In the genomic region with DNA sequence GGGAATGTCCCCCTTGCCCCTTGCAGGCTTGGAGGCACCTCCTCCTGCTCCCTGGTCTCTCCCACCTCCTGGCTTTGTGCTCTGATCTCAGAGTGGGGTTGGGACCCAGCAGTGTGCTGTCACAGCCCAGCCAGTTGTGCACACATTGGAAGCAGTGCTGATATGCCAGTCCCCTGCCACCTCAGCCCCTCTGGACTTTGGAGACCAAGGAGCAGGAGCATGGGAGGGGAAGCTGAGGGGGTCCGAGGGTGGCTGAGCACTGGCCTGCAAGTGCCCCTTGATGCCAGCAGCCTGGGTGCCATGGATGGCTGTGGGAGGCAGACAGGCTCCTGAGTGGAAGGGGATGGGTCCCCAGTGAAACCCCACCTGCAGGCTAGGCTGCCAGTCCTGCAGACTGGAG, we compare ENCODE assay signal across 25 cellular contexts.
DNase-seq lines count a peak whose midpoint lies in the region; TF ChIP-seq lines count a peak whose summit lies in the region.
"Had no signal": no experiment of that assay in that cellular context is flagged by ENCODE, and none has a peak within 500 bp of the region (broad histone marks: within the 10 kb centered on the region; RNA-seq: fewer than 3 reads in every experiment).

No MANE protein-coding gene starts in this region.

- CTCF ChIA-PET in activated naive CD4-positive, alpha-beta T cell treated with anti-CD3 and anti-CD28 coated beads, Interleukin-2, amount 10 ng/mL, durations not matched to agents 7 days and 5 days (lab: Charles Lee): no interaction called here

- H3K27me3 Mint-ChIP-seq in CD14-positive monocyte (ENCODE audit: low read depth in 3 of 3) (no peaks in the 10 kb centered on the region), chondrocyte (ENCODE audit: low read depth) (no peaks in the 10 kb centered on the region)
- H3K27me3 Mint-ChIP-seq in activated naive CD4-positive, alpha-beta T cell treated with anti-CD3 and anti-CD28 coated beads, Interleukin-2, amount 10 ng/mL, durations not matched to agents 7 days and 5 days: no peaks in the 10 kb centered on the region
- H3K27me3 Mint-ChIP-seq: B cell; CD4-positive, alpha-beta memory T cell; CD4-positive, alpha-beta T cell; CD4-positive, CD25-positive, alpha-beta regulatory T cell; CD8-positive, alpha-beta memory T cell had no signal

- peak; percentile 38 for DNase-seq in CD14-positive monocyte (ENCODE audit: low spot score)
- DNase-seq in chondrocyte (ENCODE audit: low spot score): peak; percentile 81
- DNase-seq in NCI-H526 treated with DMSO at 0.1 percent for 48 hours (lab: John Stamatoyannopoulos, UW): no peak
- DNase-seq in activated naive CD4-positive, alpha-beta T cell treated with anti-CD3 and anti-CD28 coated beads, Interleukin-2, amount 10 ng/mL, durations not matched to agents 7 days and 5 days: no peak
- DNase-seq: 8988T; ACHN; AML-193; BE2C; C1 segment of cervical spinal cord; Caco-2; Calu3; CD4-positive, alpha-beta memory T cell; CD4-positive, alpha-beta T cell; CD4-positive, CD25-positive, alpha-beta regulatory T cell; CD8-positive, alpha-beta memory T cell; CD8-positive, alpha-beta T cell; COR-L47; DMS 273 treated with DMSO at 0.1 percent for 48 hours; DMS153; DMS53; DMS79; DMS79 treated with DMSO at 0.1 percent for 48 hours; DND-41; EL had no signal

- intact Hi-C loops in CD14-positive monocyte (cut with micrococcal nuclease): no loop called here

- TF ChIP-seq CTCF in CD14-positive monocyte (IDR thresholded peaks at IDR 0.05): no peak
- TF ChIP-seq CTCF in chondrocyte (IDR thresholded peaks at IDR 0.05): no peak

- no peaks in the 10 kb centered on the region for H3K4me1 Mint-ChIP-seq in CD14-positive monocyte
- no peaks in the 10 kb centered on the region for H3K4me1 Mint-ChIP-seq in chondrocyte (ENCODE audit: low read depth)
- no peaks in the 10 kb centered on the region for H3K4me1 Mint-ChIP-seq in activated naive CD4-positive, alpha-beta T cell treated with anti-CD3 and anti-CD28 coated beads, Interleukin-2, amount 10 ng/mL, durations not matched to agents 7 days and 5 days
- H3K4me1 Mint-ChIP-seq: B cell; CD4-positive, alpha-beta memory T cell; CD4-positive, CD25-positive, alpha-beta regulatory T cell; CD8-positive, alpha-beta memory T cell had no signal

- H3K9me3 Mint-ChIP-seq in CD14-positive monocyte (peaks cover 2 to 13% (median 9%) of the 10 kb centered on the region in 7 donors), chondrocyte (ENCODE audit: low read depth) (peaks cover 52% of the 10 kb centered on the region)
- H3K9me3 Mint-ChIP-seq in activated naive CD4-positive, alpha-beta T cell treated with anti-CD3 and anti-CD28 coated beads, Interleukin-2, amount 10 ng/mL, durations not matched to agents 7 days and 5 days: peaks cover 18% of the 10 kb centered on the region

- H3K4me3 Mint-ChIP-seq in CD14-positive monocyte: no peak overlapping the region
- no peak overlapping the region for H3K4me3 Mint-ChIP-seq in chondrocyte (ENCODE audit: unreplicated experiment)
- H3K4me3 Mint-ChIP-seq in activated naive CD4-positive, alpha-beta T cell treated with anti-CD3 and anti-CD28 coated beads, Interleukin-2, amount 10 ng/mL, durations not matched to agents 7 days and 5 days: no peak overlapping the region
- H3K4me3 Mint-ChIP-seq: B cell; CD4-positive, alpha-beta memory T cell; CD4-positive, alpha-beta T cell; CD4-positive, CD25-positive, alpha-beta regulatory T cell; CD8-positive, alpha-beta memory T cell; CD8-positive, alpha-beta T cell had no signal

- H3K27ac Mint-ChIP-seq in CD14-positive monocyte (no peak overlapping the region), chondrocyte (ENCODE audit: unreplicated experiment) (no peak overlapping the region)
- no peak overlapping the region for H3K27ac Mint-ChIP-seq in activated naive CD4-positive, alpha-beta T cell treated with anti-CD3 and anti-CD28 coated beads, Interleukin-2, amount 10 ng/mL, durations not matched to agents 7 days and 5 days
- H3K27ac Mint-ChIP-seq: B cell; CD4-positive, alpha-beta memory T cell; CD4-positive, alpha-beta T cell; CD4-positive, CD25-positive, alpha-beta regulatory T cell; CD8-positive, alpha-beta memory T cell; CD8-positive, alpha-beta T cell had no signal

- H3K36me3 Mint-ChIP-seq in CD14-positive monocyte (no peaks in the 10 kb centered on the region), chondrocyte (ENCODE audit: low read depth) (no peaks in the 10 kb centered on the region)
- no peaks in the 10 kb centered on the region for H3K36me3 Mint-ChIP-seq in activated naive CD4-positive, alpha-beta T cell treated with anti-CD3 and anti-CD28 coated beads, Interleukin-2, amount 10 ng/mL, durations not matched to agents 7 days and 5 days
- H3K36me3 Mint-ChIP-seq: CD4-positive, alpha-beta memory T cell; CD4-positive, CD25-positive, alpha-beta regulatory T cell; CD8-positive, alpha-beta memory T cell; CD8-positive, alpha-beta T cell had no signal

Comparison
In these comparisons a context has a peak if more than half of its experiments do, and no peak if none do; other contexts are left out.
1. DNase-seq: peak in CD14-positive monocyte (single experiment) and chondrocyte (single experiment); none in NCI-H526 treated with DMSO at 0.1 percent for 48 hours (single experiment) and activated naive CD4-positive, alpha-beta T cell treated with anti-CD3 and anti-CD28 coated beads, Interleukin-2, amount 10 ng/mL, durations not matched to agents 7 days and 5 days (single experiment).